19 cellular contexts compared by ENCODE assay signal in the genomic region with DNA sequence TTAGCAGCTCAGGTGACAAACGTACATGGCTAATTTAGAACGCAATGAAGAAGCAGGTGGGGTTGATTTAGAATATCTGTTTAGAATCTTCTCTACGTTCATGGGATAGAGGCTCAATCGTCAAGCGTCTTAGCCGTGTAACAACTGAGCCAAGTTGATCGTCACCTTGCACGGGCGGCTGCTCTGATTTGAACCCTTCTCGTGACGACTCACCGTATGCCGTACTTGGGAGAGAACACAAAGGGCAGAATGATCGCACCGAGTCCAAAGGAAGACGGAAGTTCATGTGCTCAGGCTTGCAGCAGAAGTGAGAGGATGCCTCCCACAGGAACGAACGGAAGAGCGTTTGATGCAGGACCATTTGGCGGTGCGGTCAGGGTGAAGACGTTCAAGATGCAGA.
DNase-seq lines count a peak whose midpoint lies in the region; FAIRE-seq and TF ChIP-seq lines count a peak whose summit lies in the region.
"Had no signal": no experiment of that assay in that cellular context is flagged by ENCODE, and none has a peak within 500 bp of the region (broad histone marks: within the 10 kb centered on the region; RNA-seq: fewer than 3 reads in every experiment).

No MANE protein-coding gene starts in this region.

- no peak for TF ChIP-seq CTCF in endothelial cell (IDR thresholded peaks at IDR 0.05; ENCODE audit: unreplicated experiment)

- no peaks in the 10 kb centered on the region for H3K4me1 Mint-ChIP-seq in endothelial cell (ENCODE audit: unreplicated experiment)
- no peaks in the 10 kb centered on the region for H3K4me1 Mint-ChIP-seq in activated CD4-positive, alpha-beta T cell treated with anti-CD3 and anti-CD28 coated beads, Interleukin-2, amount 10 ng/mL, durations not matched to agents 24 days and 14 days
- H3K4me1 Mint-ChIP-seq: B cell had no signal

- peaks cover 8% of the 10 kb centered on the region for H3K27me3 Mint-ChIP-seq in endothelial cell (ENCODE audit: unreplicated experiment)
- no peaks in the 10 kb centered on the region for H3K27me3 Mint-ChIP-seq in activated CD4-positive, alpha-beta T cell treated with anti-CD3 and anti-CD28 coated beads, Interleukin-2, amount 10 ng/mL, durations not matched to agents 24 days and 14 days
- H3K27me3 Mint-ChIP-seq: B cell; CD4-positive, alpha-beta T cell had no signal

- DNase-seq in DMS79 treated with DMSO at 0.1 percent for 48 hours (lab: John Stamatoyannopoulos, UW) (peak; percentile 39), endothelial cell (ENCODE audit: low spot score) (no peak), urothelium cell line (ENCODE audit: low spot score) (peak; percentile 15), pons (ENCODE audit: low spot score) (no peak), medulla oblongata (ENCODE audit: extremely low spot score) (no peak)
- DNase-seq in activated CD4-positive, alpha-beta T cell treated with anti-CD3 and anti-CD28 coated beads, Interleukin-2, amount 10 ng/mL, durations not matched to agents 24 days and 14 days: no peak
- DNase-seq: 8988T; Caco-2; CD4-positive, alpha-beta T cell; EL; GOT3; H7; IMR-90 had no signal

- H3K9ac ChIP-seq in BLaER1: peak overlapping the region; percentile 66; the same call in 1 of the 2 replicates

- H4K20me1 ChIP-seq in BLaER1: no peaks in the 10 kb centered on the region

- H3K36me3 Mint-ChIP-seq in endothelial cell (ENCODE audit: low read depth, unreplicated experiment): peaks cover 19% of the 10 kb centered on the region
- no peaks in the 10 kb centered on the region for H3K36me3 Mint-ChIP-seq in activated CD4-positive, alpha-beta T cell treated with anti-CD3 and anti-CD28 coated beads, Interleukin-2, amount 10 ng/mL, durations not matched to agents 24 days and 14 days (ENCODE audit: low read depth)

- H3K4me2 ChIP-seq in BLaER1: peak overlapping the region; percentile 64

- H3K9me3 Mint-ChIP-seq in endothelial cell (ENCODE audit: unreplicated experiment): peaks cover 48% of the 10 kb centered on the region
- no peaks in the 10 kb centered on the region for H3K9me3 Mint-ChIP-seq in activated CD4-positive, alpha-beta T cell treated with anti-CD3 and anti-CD28 coated beads, Interleukin-2, amount 10 ng/mL, durations not matched to agents 24 days and 14 days

- H3K4me3 Mint-ChIP-seq in endothelial cell (ENCODE audit: unreplicated experiment): no peak overlapping the region
- no peak overlapping the region for H3K4me3 Mint-ChIP-seq in activated CD4-positive, alpha-beta T cell treated with anti-CD3 and anti-CD28 coated beads, Interleukin-2, amount 10 ng/mL, durations not matched to agents 24 days and 14 days
- H3K4me3 Mint-ChIP-seq: B cell; CD4-positive, alpha-beta T cell had no signal

- peaks cover 13% of the 10 kb centered on the region for H3K9me3 ChIP-seq in BLaER1
- H3K9me3 ChIP-seq: Caco-2 had no signal

- intact Hi-C loops in activated CD4-positive, alpha-beta T cell treated with anti-CD3 and anti-CD28 coated beads, Interleukin-2, amount 10 ng/mL, durations not matched to agents 24 days and 14 days (cut with micrococcal nuclease): no loop called here

- peak overlapping the region; percentile 37 for H3K27ac Mint-ChIP-seq in endothelial cell (ENCODE audit: unreplicated experiment)
- no peak overlapping the region for H3K27ac Mint-ChIP-seq in activated CD4-positive, alpha-beta T cell treated with anti-CD3 and anti-CD28 coated beads, Interleukin-2, amount 10 ng/mL, durations not matched to agents 24 days and 14 days
- H3K27ac Mint-ChIP-seq: B cell; CD4-positive, alpha-beta T cell had no signal

- H3K4me3 ChIP-seq in BLaER1: peak overlapping the region; percentile 56
- H3K4me3 ChIP-seq: GM12878 had no signal

- H3K27me3 ChIP-seq in BLaER1: no peaks in the 10 kb centered on the region

- no peaks in the 10 kb centered on the region; the same call in 1 of the 2 replicates for H3K36me3 ChIP-seq in BLaER1

- H3K4me1 ChIP-seq in BLaER1: peaks cover 41% of the 10 kb centered on the region
- H3K4me1 ChIP-seq: Caco-2 had no signal

- H3K27ac ChIP-seq in BLaER1: peak overlapping the region; percentile 81
- H3K27ac ChIP-seq: C4-2B had no signal

- no peak for FAIRE-seq in urothelium cell line (lab: Jason Lieb, UNC)
- FAIRE-seq: D721Med, GM12878, HTR-8/SVneo had no signal

Comparison
In these comparisons a context has a peak if more than half of its experiments do, and no peak if none do; other contexts are left out.
1. DNase-seq: peak in DMS79 treated with DMSO at 0.1 percent for 48 hours (single experiment) and urothelium cell line (single experiment); none in endothelial cell (single experiment), activated CD4-positive, alpha-beta T cell treated with anti-CD3 and anti-CD28 coated beads, Interleukin-2, amount 10 ng/mL, durations not matched to agents 24 days and 14 days (single experiment), pons (single experiment) and medulla oblongata (single experiment).